ENCODE assay signal across 8 cellular contexts in genomic region chr19:13774217-13775191, GRCh38. TPM values are rescaled to one million over a fixed set of nuclear protein-coding genes. Genes with fewer than 3 reads are reported as not detected.
DNase-seq lines count a peak whose midpoint lies in the region; ATAC-seq and TF ChIP-seq lines count a peak whose summit lies in the region.

Gene C19orf53, plus strand, starts transcription at chr19:13774456. Its CDS starts 22 bp downstream, at chr19:13774478.

- TF ChIP-seq POLR2A in upper lobe of left lung (IDR thresholded peaks at IDR 0.05), result peak; percentile 23 to 92 (median 72)

- H3K27ac ChIP-seq in heart right ventricle (peak within 1 kb of the TSS; percentile 62 to 94 (median 86)), upper lobe of left lung (peak within 1 kb of the TSS; percentile 85 to 92 (median 90))

- peak within 1 kb of the TSS; percentile 74 to 98 (median 89) for H3K4me3 ChIP-seq in heart right ventricle
- H3K4me3 ChIP-seq in upper lobe of left lung, result peak within 1 kb of the TSS; percentile 86 to 96 (median 91)

- peak in 1 of 4 donors; percentile 88 for TF ChIP-seq EP300 in upper lobe of left lung (IDR thresholded peaks at IDR 0.05)

- DNase-seq in GM13976 (ENCODE audit: low spot score) (peak; percentile 95), NCI-H146 treated with DMSO at 0.1 percent for 48 hours (lab: John Stamatoyannopoulos, UW; ENCODE audit: unreplicated experiment) (peak; percentile 92), amniotic epithelial cell (ENCODE audit: low read depth) (peak; percentile 92), heart right ventricle (peak; percentile 88 to 93), posterior cingulate gyrus (peak; percentile 87 to 99 (median 94)), upper lobe of left lung (peak; percentile 93)

- in situ Hi-C loops in GM13976 (cut with MboI; ENCODE audit: low sequenced_read_pairs, unreplicated experiment), result no loop called here

- H3K9me3 ChIP-seq in heart right ventricle (no peaks in the 10 kb centered on the region), upper lobe of left lung (no peaks in the 10 kb centered on the region)

- no peak for TF ChIP-seq CTCF in GM13976 (IDR thresholded peaks at IDR 0.05; ENCODE audit: borderline replicate concordance, control extremely low read depth, extremely low read depth, insufficient read depth, missing control alignments)
- no peak for TF ChIP-seq CTCF in heart right ventricle (IDR thresholded peaks at IDR 0.05)
- TF ChIP-seq CTCF in upper lobe of left lung (IDR thresholded peaks at IDR 0.05), result peak in 1 of 6 experiments; percentile 27

- H3K27me3 ChIP-seq in heart right ventricle (no peaks in the 10 kb centered on the region), upper lobe of left lung (no peaks in the 10 kb centered on the region)

- intact Hi-C loops in T-helper 1 cell treated with Interleukin-12 subunit alpha and Interleukin-12 subunit beta and Interleukin-4 antibody, amounts not matched to agents 30 ng/mL and 1 ng/mL, for 36 hours (cut with micrococcal nuclease), result loop anchor here (1.0 kb wide), 8 partner anchors 10 to 307 kb away; partner anchors contain the start of genes DCAF15, MRI1 and ZSWIM4
- intact Hi-C loops in heart right ventricle (cut with DNase I), result loop anchor here in 1 of 10 donors (10.0 kb wide), 1 partner anchor 300 kb away; the partner anchor contains the start of gene MISP3
- intact Hi-C loops in posterior cingulate gyrus (cut with DNase I), result loop anchor here (1.0 kb wide), 1 partner anchor 21 kb away; the partner anchor contains the start of gene ZSWIM4

- 0% methylated on average over 61 of the region's 61 CpGs for WGBS in heart right ventricle, 2 donors
- WGBS in upper lobe of left lung, 2 donors, result 0 to 1% methylated on average over 53 to 61 of the region's 61 CpGs

- peaks cover 0 to 78% (median 34%) of the 10 kb centered on the region in 9 donors for H3K36me3 ChIP-seq in heart right ventricle
- H3K36me3 ChIP-seq in upper lobe of left lung, result peaks cover 9 to 64% (median 44%) of the 10 kb centered on the region in 4 donors

- ATAC-seq in HG02870 (IDR thresholded peaks at IDR 0.05; ENCODE audit: unreplicated experiment), result peak; percentile 91
- peak; percentile 95 to 99 (median 98) for ATAC-seq in heart right ventricle
- ATAC-seq in upper lobe of left lung (ENCODE audit: low FRiP score in 2 of 2), result peak; percentile 98 to 99

- peaks cover 0 to 23% (median 19%) of the 10 kb centered on the region in 9 donors for H3K4me1 ChIP-seq in heart right ventricle
- peaks cover 11 to 26% (median 14%) of the 10 kb centered on the region in 4 donors for H3K4me1 ChIP-seq in upper lobe of left lung

RNA-seq across cellular contexts. Expression of gene C19orf53, which starts in this region (rescaled TPM):
- total RNA-seq in T-helper 1 cell treated with Interleukin-12 subunit alpha and Interleukin-12 subunit beta and Interleukin-4 antibody, amounts not matched to agents 30 ng/mL and 1 ng/mL, for 36 hours, result 93.5 and 107 TPM in 2 replicates
- total RNA-seq in heart right ventricle, result 100 to 1,000 TPM in 2 of 10 donors, 10 to 100 TPM in 8; 80.5 to 101 (median 90.3) TPM
- 100 to 1,000 TPM; 231 to 389 TPM for polyA plus RNA-seq in heart right ventricle
- total RNA-seq in upper lobe of left lung, result 100 to 1,000 TPM in 3 of 6 donors, 10 to 100 TPM in 2, 1 to 10 TPM in 1; 9.4 to 158 (median 96.5) TPM

Comparison
In these comparisons a context has a peak if more than half of its experiments do, and no peak if none do; other contexts are left out.
1. Peak in every context shown above with its lines: DNase-seq, ATAC-seq, H3K4me3 ChIP-seq and H3K27ac ChIP-seq.